Comparison of ENCODE assay signal across 35 cellular contexts in genomic region chr1:119926553-119926952, GRCh38. TPM values are rescaled to one million over a fixed set of nuclear protein-coding genes. Genes with fewer than 3 reads are reported as not detected.
"Had no signal": no experiment of that assay in that cellular context is flagged by ENCODE, and none has a peak within 500 bp of the region (broad histone marks: within the 10 kb centered on the region; RNA-seq: fewer than 3 reads in every experiment).

No MANE protein-coding gene starts in this region.

- H3K9me3 Mint-ChIP-seq: activated B cell treated with CpG ODN at 0.5 μM for 24 hours; activated CD4-positive, alpha-beta memory T cell treated with anti-CD3 and anti-CD28 coated beads, Interleukin-2, amount 10 ng/mL, durations not matched to agents 7 days and 5 days; activated naive CD4-positive, alpha-beta T cell treated with anti-CD3 and anti-CD28 coated beads, Interleukin-2, amount 10 ng/mL, durations not matched to agents 7 days and 5 days; activated naive CD4-positive, alpha-beta T cell treated with anti-CD3 and anti-CD28 coated beads, Interleukin-2, amount 50 U/mL, for 72 hours; activated naive CD8-positive, alpha-beta T cell treated with anti-CD3 and anti-CD28 coated beads, Interleukin-2, amount 10 ng/mL, durations not matched to agents 7 days and 5 days; activated T-cell treated with anti-CD3 and anti-CD28 coated beads, Interleukin-2, amount 50 U/mL, for 24 hours; activated T-cell treated with anti-CD3 and anti-CD28 coated beads, Interleukin-2, amount 50 U/mL, for 72 hours; effector memory CD8-positive, alpha-beta T cell; T-cell; T-helper 1 cell treated with Interleukin-12 subunit alpha and Interleukin-12 subunit beta and Interleukin-4 antibody, amounts not matched to agents 30 μg/mL and 1 μg/mL, for 36 hours; T-helper 2 cell treated with Interferon-gamma antibody and Interleukin-4, amounts not matched to agents 5 μg/mL and 100 μg/mL, for 36 hours had no signal

- ATAC-seq: activated CD4-positive, CD25-positive, alpha-beta regulatory T cell treated with anti-CD3 and anti-CD28 coated beads, Interleukin-2, amount 50 U/mL, for 24 hours; activated naive CD4-positive, alpha-beta T cell treated with anti-CD3 and anti-CD28 coated beads, Interleukin-2, amount 50 U/mL, for 72 hours; activated T-cell treated with anti-CD3 and anti-CD28 coated beads, Interleukin-2, amount 50 U/mL, for 72 hours; effector memory CD8-positive, alpha-beta T cell; gastroesophageal sphincter; heart right ventricle; T-cell had no signal

- H3K27ac Mint-ChIP-seq: activated B cell treated with CpG ODN at 0.5 μM for 24 hours; activated CD4-positive, alpha-beta memory T cell treated with anti-CD3 and anti-CD28 coated beads, Interleukin-2, amount 10 ng/mL, durations not matched to agents 7 days and 5 days; activated naive CD4-positive, alpha-beta T cell treated with anti-CD3 and anti-CD28 coated beads, Interleukin-2, amount 10 ng/mL, durations not matched to agents 7 days and 5 days; activated naive CD8-positive, alpha-beta T cell treated with anti-CD3 and anti-CD28 coated beads, Interleukin-2, amount 10 ng/mL, durations not matched to agents 7 days and 5 days; activated T-cell treated with anti-CD3 and anti-CD28 coated beads, Interleukin-2, amount 50 U/mL, for 24 hours; activated T-cell treated with anti-CD3 and anti-CD28 coated beads, Interleukin-2, amount 50 U/mL, for 72 hours; T-cell; T-helper 1 cell treated with Interleukin-12 subunit alpha and Interleukin-12 subunit beta and Interleukin-4 antibody, amounts not matched to agents 30 μg/mL and 1 μg/mL, for 36 hours; T-helper 2 cell treated with Interferon-gamma antibody and Interleukin-4, amounts not matched to agents 5 μg/mL and 100 μg/mL, for 36 hours had no signal

- H3K4me3 ChIP-seq: esophagus muscularis mucosa, gastroesophageal sphincter, heart right ventricle had no signal

- H3K27ac ChIP-seq: brain microvascular endothelial cell, esophagus muscularis mucosa, gastroesophageal sphincter, heart right ventricle, WERI-Rb-1 had no signal

- H3K9me3 ChIP-seq: esophagus muscularis mucosa, gastroesophageal sphincter, heart right ventricle had no signal

- H3K27me3 ChIP-seq: brain microvascular endothelial cell, esophagus muscularis mucosa, gastroesophageal sphincter, heart right ventricle had no signal

- H3K4me3 Mint-ChIP-seq: activated B cell treated with CpG ODN at 0.5 μM for 24 hours; activated CD4-positive, alpha-beta memory T cell treated with anti-CD3 and anti-CD28 coated beads, Interleukin-2, amount 10 ng/mL, durations not matched to agents 7 days and 5 days; activated naive CD4-positive, alpha-beta T cell treated with anti-CD3 and anti-CD28 coated beads, Interleukin-2, amount 10 ng/mL, durations not matched to agents 7 days and 5 days; activated naive CD8-positive, alpha-beta T cell treated with anti-CD3 and anti-CD28 coated beads, Interleukin-2, amount 10 ng/mL, durations not matched to agents 7 days and 5 days; activated T-cell treated with anti-CD3 and anti-CD28 coated beads, Interleukin-2, amount 50 U/mL, for 24 hours; activated T-cell treated with anti-CD3 and anti-CD28 coated beads, Interleukin-2, amount 50 U/mL, for 72 hours; effector memory CD8-positive, alpha-beta T cell; T-cell; T-helper 1 cell treated with Interleukin-12 subunit alpha and Interleukin-12 subunit beta and Interleukin-4 antibody, amounts not matched to agents 30 μg/mL and 1 μg/mL, for 36 hours; T-helper 2 cell treated with Interferon-gamma antibody and Interleukin-4, amounts not matched to agents 5 μg/mL and 100 μg/mL, for 36 hours had no signal

- DNase-seq: activated B cell treated with CpG ODN at 0.5 μM for 24 hours; activated CD4-positive, alpha-beta memory T cell treated with anti-CD3 and anti-CD28 coated beads, Interleukin-2, amount 10 ng/mL, durations not matched to agents 7 days and 5 days; activated CD4-positive, alpha-beta T cell treated with anti-CD3 and anti-CD28 coated beads for 48 hours; activated CD8-positive, alpha-beta memory T cell treated with anti-CD3 and anti-CD28 coated beads, Interleukin-2, amount 50 U/mL, for 48 hours; activated gamma-delta T cell; activated naive CD4-positive, alpha-beta T cell; activated naive CD4-positive, alpha-beta T cell treated with anti-CD3 and anti-CD28 coated beads, Interleukin-2, amount 10 ng/mL, durations not matched to agents 7 days and 5 days; activated naive CD8-positive, alpha-beta T cell treated with anti-CD3 and anti-CD28 coated beads, Interleukin-2, amount 10 ng/mL, durations not matched to agents 7 days and 5 days; activated T-cell treated with anti-CD3 and anti-CD28 coated beads for 4 hours; activated T-cell treated with anti-CD3 and anti-CD28 coated beads, Interleukin-2, amount 50 U/mL, for 24 hours; activated T-cell treated with anti-CD3 and anti-CD28 coated beads, Interleukin-2, amount 50 U/mL, for 72 hours; amniotic stem cell; anterior cingulate cortex; brain microvascular endothelial cell; cortex of kidney; dermis blood vessel endothelial cell; effector CD4-positive, alpha-beta T cell; effector memory CD8-positive, alpha-beta T cell; erythroblast; foreskin melanocyte; heart right ventricle; T-cell; T1000; WERI-Rb-1 had no signal

- H3K4me1 ChIP-seq: esophagus muscularis mucosa, gastroesophageal sphincter had no signal

- H3K4me1 Mint-ChIP-seq: activated B cell treated with CpG ODN at 0.5 μM for 24 hours; activated CD4-positive, alpha-beta memory T cell treated with anti-CD3 and anti-CD28 coated beads, Interleukin-2, amount 10 ng/mL, durations not matched to agents 7 days and 5 days; T-cell had no signal

RNA-seq across cellular contexts. Expression of gene ADAM30, which starts 30.2 kb away (rescaled TPM):
- total RNA-seq: activated B cell treated with CpG ODN at 0.5 μM for 24 hours; activated CD4-positive, alpha-beta memory T cell treated with anti-CD3 and anti-CD28 coated beads, Interleukin-2, amount 10 ng/mL, durations not matched to agents 7 days and 5 days; activated naive CD4-positive, alpha-beta T cell treated with anti-CD3 and anti-CD28 coated beads, Interleukin-2, amount 50 U/mL, for 72 hours; activated naive CD8-positive, alpha-beta T cell treated with anti-CD3 and anti-CD28 coated beads, Interleukin-2, amount 10 ng/mL, durations not matched to agents 7 days and 5 days; activated T-cell treated with anti-CD3 and anti-CD28 coated beads, Interleukin-2, amount 50 U/mL, for 72 hours; astrocyte; bronchial epithelial cell; chondrocyte; dermis blood vessel endothelial cell; esophagus muscularis mucosa; gastroesophageal sphincter; glomerular endothelial cell; heart right ventricle; T-cell had no signal
- polyA plus RNA-seq: adipose tissue, heart right ventricle had no signal
